6 cellular contexts compared by ENCODE assay signal in genomic region chr12:56115329-56115728, GRCh38. TPM values are rescaled to one million over a fixed set of nuclear protein-coding genes. Genes with fewer than 3 reads are reported as not detected.
DNase-seq lines count a peak whose midpoint lies in the region; ATAC-seq and TF ChIP-seq lines count a peak whose summit lies in the region.

No MANE protein-coding gene starts in this region.

- peaks cover 29% of the 10 kb centered on the region for H3K4me1 Mint-ChIP-seq in CD14-positive monocyte

- peaks cover 42 to 45% of the 10 kb centered on the region in 2 donors for H3K36me3 Mint-ChIP-seq in CD14-positive monocyte

- peak overlapping the region; percentile 97 to 100 (median 99) for H3K27ac Mint-ChIP-seq in CD14-positive monocyte

- intact Hi-C loops in CD14-positive monocyte (cut with micrococcal nuclease), result loop anchor here (5.0 to 10.0 kb wide), 4 partner anchors 37 to 291 kb away; partner anchors contain the start of genes RPS26 (in 2 of the 2), DNAJC14 (in 1 of the 2), MYL6B (in 1 of the 2) and RAB5B (in 1 of the 2)

- H3K4me3 Mint-ChIP-seq in CD14-positive monocyte, result peak overlapping the region; percentile 95 to 98

- TF ChIP-seq CTCF in CD14-positive monocyte (IDR thresholded peaks at IDR 0.05), result no peak

- H3K27me3 Mint-ChIP-seq in CD14-positive monocyte (ENCODE audit: low read depth in 3 of 3), result no peaks in the 10 kb centered on the region

- ATAC-seq in HG03378 (IDR thresholded peaks at IDR 0.05; ENCODE audit: unreplicated experiment), result no peak

- no peak for DNase-seq in CD14-positive monocyte (ENCODE audit: low spot score)
- peak; percentile 96 for DNase-seq in SK-MEL-5 (ENCODE audit: low read depth, low spot score)
- peak; percentile 13 for DNase-seq in inferior parietal cortex (ENCODE audit: extremely low spot score)
- DNase-seq in glomerular visceral epithelial cell (ENCODE audit: extremely low spot score), result no peak
- no peak for DNase-seq in NCI-H1436 treated with DMSO at 0.1 percent for 48 hours (lab: John Stamatoyannopoulos, UW)

- H3K9me3 Mint-ChIP-seq in CD14-positive monocyte, result no peaks in the 10 kb centered on the region

- in situ Hi-C loops in SK-MEL-5 (cut with HindIII; ENCODE audit: low pct_unique_long_range_greater_than_20kb, low sequenced_read_pairs), result loop anchor here (5.0 kb wide), 1 partner anchor 77 kb away; no protein-coding TSS in a partner anchor

RNA-seq across cellular contexts. Expression of gene RPL41, which starts 1.1 kb away (rescaled TPM):
- 1,000 to 10,000 TPM; 2,986 to 3,308 TPM for polyA plus RNA-seq in CD14-positive monocyte
- 5,360 and 5,858 TPM in 2 replicates for total RNA-seq in SK-MEL-5 (2014; rRNA removed; shearing (Covaris generic))
- polyA plus RNA-seq in SK-MEL-5 (2015; cell fraction: cytosol; rRNA removed), result 3,392 and 3,999 TPM in 2 replicates
- polyA plus RNA-seq in SK-MEL-5 (2015; cell fraction: nucleus; rRNA removed), result 956 and 1,011 TPM in 2 replicates

RNA-seq across cellular contexts. Expression of gene ZC3H10, which starts 2.7 kb away (rescaled TPM):
- polyA plus RNA-seq in CD14-positive monocyte, result 1 to 10 TPM; 1.7 to 1.8 TPM
- total RNA-seq in SK-MEL-5 (2014; rRNA removed; shearing (Covaris generic)), result 5.6 and 7.3 TPM in 2 replicates
- 2.2 and 3.7 TPM in 2 replicates for polyA plus RNA-seq in SK-MEL-5 (2015; cell fraction: cytosol; rRNA removed)
- polyA plus RNA-seq in SK-MEL-5 (2015; cell fraction: nucleus; rRNA removed), result 6.2 and 8.0 TPM in 2 replicates

RNA-seq across cellular contexts. Expression of gene PA2G4, which starts 11.0 kb away (rescaled TPM):
- 10 to 100 TPM; 83.0 to 84.2 TPM for polyA plus RNA-seq in CD14-positive monocyte
- 473 and 487 TPM in 2 replicates for total RNA-seq in SK-MEL-5 (2014; rRNA removed; shearing (Covaris generic))
- polyA plus RNA-seq in SK-MEL-5 (2015; cell fraction: cytosol; rRNA removed), result 387 and 430 TPM in 2 replicates
- 319 and 346 TPM in 2 replicates for polyA plus RNA-seq in SK-MEL-5 (2015; cell fraction: nucleus; rRNA removed)

RNA-seq across cellular contexts. Expression of gene ESYT1, which starts 12.7 kb away (rescaled TPM):
- 10 to 100 TPM; 74.2 to 81.1 TPM for polyA plus RNA-seq in CD14-positive monocyte
- 90.9 and 100 TPM in 2 replicates for total RNA-seq in SK-MEL-5 (2014; rRNA removed; shearing (Covaris generic))
- 147 and 169 TPM in 2 replicates for polyA plus RNA-seq in SK-MEL-5 (2015; cell fraction: cytosol; rRNA removed)
- 106 and 143 TPM in 2 replicates for polyA plus RNA-seq in SK-MEL-5 (2015; cell fraction: nucleus; rRNA removed)

RNA-seq across cellular contexts. Expression of gene ERBB3, which starts 35.4 kb away (rescaled TPM):
- not detected for polyA plus RNA-seq in CD14-positive monocyte
- total RNA-seq in SK-MEL-5 (2014; rRNA removed; shearing (Covaris generic)), result 114 and 125 TPM in 2 replicates
- polyA plus RNA-seq in SK-MEL-5 (2015; cell fraction: cytosol; rRNA removed), result 155 and 200 TPM in 2 replicates
- polyA plus RNA-seq in SK-MEL-5 (2015; cell fraction: nucleus; rRNA removed), result 138 and 186 TPM in 2 replicates

Comparison
In these comparisons a context has a peak if more than half of its experiments do, and no peak if none do; other contexts are left out.
1. DNase-seq: peak in SK-MEL-5 (single experiment) and inferior parietal cortex (single experiment); none in CD14-positive monocyte (single experiment), glomerular visceral epithelial cell (single experiment) and NCI-H1436 treated with DMSO at 0.1 percent for 48 hours (single experiment).